Comparison of ENCODE assay signal across 8 cellular contexts in genomic region chr21:32412998-32413504, GRCh38. TPM values are rescaled to one million over a fixed set of nuclear protein-coding genes. Genes with fewer than 3 reads are reported as not detected.
A peak's percentile ranks its signal among the peaks of the same experiment; 100 is the strongest.
DNase-seq lines count a peak whose midpoint lies in the region; ATAC-seq and TF ChIP-seq lines count a peak whose summit lies in the region.

No MANE protein-coding gene starts in this region.

- no peaks in the 10 kb centered on the region for H3K9me3 ChIP-seq in CD4-positive, alpha-beta memory T cell (ENCODE audit: control insufficient read depth in 1 of 2, low read length in 2 of 2)
- no peaks in the 10 kb centered on the region for H3K9me3 ChIP-seq in NT2/D1 (ENCODE audit: insufficient read depth, low read length)
- H3K9me3 ChIP-seq in mesenchymal stem cell (ENCODE audit: control insufficient read depth, low read length) = no peaks in the 10 kb centered on the region
- H3K9me3 ChIP-seq in tibial artery = no peaks in the 10 kb centered on the region

- H3K27ac ChIP-seq in CD4-positive, alpha-beta memory T cell (ENCODE audit: low read depth, low read length) = peak overlapping the region; percentile 86
- H3K27ac ChIP-seq in coronary artery = peak overlapping the region; percentile 95 to 97
- H3K27ac ChIP-seq in mesenchymal stem cell (ENCODE audit: low read length, poor library complexity, severe bottlenecking) = no peak overlapping the region
- peak overlapping the region; percentile 93 to 98 for H3K27ac ChIP-seq in tibial artery

- H2BK5ac ChIP-seq in mesenchymal stem cell (ENCODE audit: low read depth, low read length, poor library complexity, severe bottlenecking) = no peak overlapping the region

- H3K27me3 ChIP-seq in CD4-positive, alpha-beta memory T cell (ENCODE audit: insufficient read depth, low read length) = no peaks in the 10 kb centered on the region
- H3K27me3 ChIP-seq in NT2/D1 (ENCODE audit: insufficient read depth, insufficient read length) (peaks cover 67% of the 10 kb centered on the region), mesenchymal stem cell (ENCODE audit: control insufficient read depth in 1 of 2, insufficient read depth in 1 of 2, low read length in 2 of 2) (peaks cover 0 to 74% of the 10 kb centered on the region in 2 experiments), tibial artery (no peaks in the 10 kb centered on the region)

- peak overlapping the region; percentile 89 to 97 (median 94) for H3K4me3 Mint-ChIP-seq in CD4-positive, alpha-beta memory T cell

- H3K36me3 Mint-ChIP-seq in CD4-positive, alpha-beta memory T cell = peaks cover 0 to 18% of the 10 kb centered on the region in 2 donors

- no peaks in the 10 kb centered on the region for H3K36me3 ChIP-seq in CD4-positive, alpha-beta memory T cell (ENCODE audit: insufficient read depth, low read length)
- H3K36me3 ChIP-seq in NT2/D1 (ENCODE audit: insufficient read depth, insufficient read length, low read length) = no peaks in the 10 kb centered on the region
- no peaks in the 10 kb centered on the region for H3K36me3 ChIP-seq in mesenchymal stem cell (ENCODE audit: control insufficient read depth in 1 of 2, insufficient read depth in 2 of 2, low read depth in 1 of 2, low read length in 2 of 2)
- H3K36me3 ChIP-seq in tibial artery = peaks cover 0 to 18% (median 6%) of the 10 kb centered on the region in 3 donors

- H3K9ac ChIP-seq in NT2/D1 (ENCODE audit: insufficient read length, low read depth) = peak overlapping the region; percentile 87
- peak overlapping the region; percentile 98 for H3K9ac ChIP-seq in mesenchymal stem cell (ENCODE audit: low read length)

- no peak overlapping the region for H3K18ac ChIP-seq in mesenchymal stem cell (ENCODE audit: low read depth in 1 of 2, low read length in 2 of 2)

- no peak overlapping the region for H4K91ac ChIP-seq in mesenchymal stem cell (ENCODE audit: low read length)

- no peaks in the 10 kb centered on the region for H3K27me3 Mint-ChIP-seq in CD4-positive, alpha-beta memory T cell

- H2BK12ac ChIP-seq in mesenchymal stem cell (ENCODE audit: low read length in 2 of 2) = no peak overlapping the region

- H3K4me3 ChIP-seq in CD4-positive, alpha-beta memory T cell (ENCODE audit: low read length in 2 of 2) = peak overlapping the region in 1 of 2 donors; percentile 83
- peak overlapping the region; percentile 65 for H3K4me3 ChIP-seq in NT2/D1 (ENCODE audit: insufficient read length, low read depth)
- H3K4me3 ChIP-seq in coronary artery = peak overlapping the region; percentile 94
- peak overlapping the region in 1 of 2 experiments; percentile 90 for H3K4me3 ChIP-seq in mesenchymal stem cell (ENCODE audit: insufficient read depth in 1 of 2, low read depth in 1 of 2, low read length in 2 of 2)
- H3K4me3 ChIP-seq in tibial artery = peak overlapping the region; percentile 73 to 87

- peak overlapping the region; percentile 89 to 98 (median 94) for H3K27ac Mint-ChIP-seq in CD4-positive, alpha-beta memory T cell

- H2BK120ac ChIP-seq in mesenchymal stem cell (ENCODE audit: low read depth, low read length) = no peak overlapping the region

- no peaks in the 10 kb centered on the region for H3K79me1 ChIP-seq in mesenchymal stem cell (replicated peaks; ENCODE audit: low read length, poor library complexity, severe bottlenecking)

- TF ChIP-seq CTCF in coronary artery (IDR thresholded peaks at IDR 0.05) (no peak), tibial artery (IDR thresholded peaks at IDR 0.05) (no peak)

- WGBS in mesenchymal stem cell = 12% methylated on average over 33 of the region's 33 CpGs

- no peak overlapping the region for H4K8ac ChIP-seq in mesenchymal stem cell (ENCODE audit: low read length)

- H3K9me3 Mint-ChIP-seq in CD4-positive, alpha-beta memory T cell = no peaks in the 10 kb centered on the region

- no peak overlapping the region for H3K23ac ChIP-seq in mesenchymal stem cell (ENCODE audit: low read length in 2 of 2)

- H3K4me1 ChIP-seq in CD4-positive, alpha-beta memory T cell (ENCODE audit: insufficient read depth, low read length) = peaks cover 34% of the 10 kb centered on the region
- H3K4me1 ChIP-seq in NT2/D1 (ENCODE audit: insufficient read depth, insufficient read length) (peaks cover 16% of the 10 kb centered on the region), mesenchymal stem cell (ENCODE audit: control insufficient read depth, insufficient read depth, low read depth, low read length) (peaks cover 19% of the 10 kb centered on the region), tibial artery (peaks cover 0 to 48% (median 41%) of the 10 kb centered on the region in 4 donors)

- peak in 1 of 5 donors; percentile 61 for DNase-seq in CD4-positive, alpha-beta memory T cell
- DNase-seq in NT2/D1 (ENCODE audit: low read depth, low spot score) (no peak), coronary artery (ENCODE audit: low spot score) (peak; percentile 85), mesenchymal stem cell (no peak), tibial artery (peak; percentile 68 to 87), KG1 (lab: John Stamatoyannopoulos, UW) (no peak)

- peak overlapping the region; percentile 95 for H3K4me2 ChIP-seq in mesenchymal stem cell (ENCODE audit: low read length, poor library complexity, severe bottlenecking)

- H2AFZ ChIP-seq in mesenchymal stem cell (ENCODE audit: low read depth, low read length) = no peak overlapping the region

- no peak overlapping the region for H2AK5ac ChIP-seq in mesenchymal stem cell (ENCODE audit: low read length, severe bottlenecking)

- ATAC-seq in GM21723 (IDR thresholded peaks at IDR 0.05; ENCODE audit: unreplicated experiment) (no peak), GM18858 (IDR thresholded peaks at IDR 0.05; ENCODE audit: unreplicated experiment) (no peak)

- H3K4me1 Mint-ChIP-seq in CD4-positive, alpha-beta memory T cell = peaks cover 33 to 68% (median 44%) of the 10 kb centered on the region in 4 donors

- CTCF ChIA-PET in CD4-positive, alpha-beta memory T cell (lab: Charles Lee; ENCODE audit: partially characterized antibody) = interaction anchor here (1.9 to 5.3 kb wide), 2 partner anchors 11 to 20 kb away, joined by 6 to 22 read pairs; partner anchors contain the start of gene URB1

- no peak overlapping the region for H3K4ac ChIP-seq in mesenchymal stem cell (ENCODE audit: low read depth in 1 of 2, low read length in 2 of 2)

- intact Hi-C loops in CD4-positive, alpha-beta memory T cell (cut with micrococcal nuclease) = loop anchor here (1.0 to 5.0 kb wide), 7 partner anchors 10 to 359 kb away; partner anchors contain the start of genes CFAP298, MIS18A, PAXBP1 and SYNJ1
- intact Hi-C loops in tibial artery (cut with DNase I; ENCODE audit: low total_unique reads) = loop anchor here (5.0 kb wide), 1 partner anchor 154 kb away; no protein-coding TSS in a partner anchor

- H3K14ac ChIP-seq in mesenchymal stem cell (ENCODE audit: low read length in 2 of 2) = peak overlapping the region in 1 of 2 experiments; percentile 11

- H2BK15ac ChIP-seq in mesenchymal stem cell (ENCODE audit: low read depth, poor library complexity, severe bottlenecking) = no peak overlapping the region

- POLR2A ChIA-PET in CD4-positive, alpha-beta memory T cell (lab: Charles Lee; ENCODE audit: partially characterized antibody) = interaction anchor here (2.3 to 5.0 kb wide), 5 partner anchors 11 to 199 kb away, joined by 12 to 92 read pairs (median 32); partner anchors contain the start of genes CFAP298 and URB1

RNA-seq across cellular contexts. Expression of gene EVA1C, which starts 0.5 kb away (rescaled TPM):
- 10 to 100 TPM; 17.1 to 17.2 TPM for total RNA-seq in CD4-positive, alpha-beta memory T cell
- 10 to 100 TPM; 17.2 to 23.9 TPM for polyA plus RNA-seq in CD4-positive, alpha-beta memory T cell
- polyA plus RNA-seq in mesenchymal stem cell (2013, experiment 1 of 2) = not detected
- not detected for polyA plus RNA-seq in mesenchymal stem cell (2013, experiment 2 of 2)

RNA-seq across cellular contexts. Expression of gene URB1, which starts 20.2 kb away (rescaled TPM):
- total RNA-seq in CD4-positive, alpha-beta memory T cell = 10 to 100 TPM; 13.9 to 15.2 TPM
- 1 to 10 TPM in 1 of 2 donors, under 1 TPM in 1; 0.55 to 3.3 TPM for polyA plus RNA-seq in CD4-positive, alpha-beta memory T cell
- polyA plus RNA-seq in mesenchymal stem cell (2013, experiment 1 of 2) = 2.4 TPM
- polyA plus RNA-seq in mesenchymal stem cell (2013, experiment 2 of 2) = 2.2 TPM

Comparison
In these comparisons a context has a peak if more than half of its experiments do, and no peak if none do; other contexts are left out.
1. DNase-seq: peak in coronary artery (single experiment) and tibial artery (2 of 2); none in NT2/D1 (single experiment), mesenchymal stem cell (single experiment) and KG1 (single experiment).